Comparison of ENCODE assay signal across 8 cellular contexts in the genomic region with DNA sequence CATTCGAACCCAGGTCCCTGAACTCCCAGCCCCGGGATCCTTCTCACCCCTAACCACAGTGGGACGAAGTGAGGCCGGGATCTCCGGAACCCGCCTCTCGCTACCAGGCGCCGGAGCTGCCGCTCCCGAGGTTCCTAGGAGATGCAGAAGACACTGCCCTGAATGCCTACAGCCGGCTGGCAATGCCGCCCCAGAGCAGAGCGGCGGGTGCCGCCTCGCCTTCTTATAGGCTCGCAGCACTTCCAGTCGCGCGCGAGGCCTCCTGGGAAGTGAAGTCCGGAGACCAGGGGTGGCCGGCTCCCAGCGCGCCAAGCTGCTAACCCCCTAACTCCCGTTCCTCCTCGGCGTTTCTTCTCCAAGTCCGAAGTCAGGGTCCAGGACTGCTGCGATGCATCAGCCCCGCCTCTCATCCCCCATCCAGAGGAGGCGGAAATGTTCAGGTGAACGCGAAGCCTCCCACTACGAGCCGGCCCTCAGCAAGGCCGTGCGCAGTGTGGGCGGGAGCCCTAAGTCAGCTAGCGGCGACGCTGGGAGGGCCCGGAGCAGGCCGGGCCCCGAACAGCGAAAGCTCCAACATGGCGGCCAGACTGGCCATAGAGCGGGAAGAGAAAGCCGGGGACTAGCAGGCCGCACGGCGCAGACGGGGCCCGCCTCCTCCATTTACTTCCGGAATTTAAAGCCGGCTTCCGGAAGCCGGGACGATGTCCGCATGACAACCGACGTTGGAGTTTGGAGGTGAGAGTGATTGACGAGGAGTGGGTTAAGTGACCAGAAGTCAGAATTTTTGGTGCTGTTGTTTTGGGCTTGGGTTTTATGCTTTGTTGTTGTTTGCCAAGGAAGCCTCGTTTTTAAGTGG. TPM values are rescaled to one million over a fixed set of nuclear protein-coding genes. Genes with fewer than 3 reads are reported as not detected.
DNase-seq lines count a peak whose midpoint lies in the region; ATAC-seq and TF ChIP-seq lines count a peak whose summit lies in the region.

A gene with protein sequence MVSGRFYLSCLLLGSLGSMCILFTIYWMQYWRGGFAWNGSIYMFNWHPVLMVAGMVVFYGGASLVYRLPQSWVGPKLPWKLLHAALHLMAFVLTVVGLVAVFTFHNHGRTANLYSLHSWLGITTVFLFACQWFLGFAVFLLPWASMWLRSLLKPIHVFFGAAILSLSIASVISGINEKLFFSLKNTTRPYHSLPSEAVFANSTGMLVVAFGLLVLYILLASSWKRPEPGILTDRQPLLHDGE (minus strand): TSS at position 197 of the 856 bp plus-strand sequence. CDS start 5,169 bp downstream, outside the sequence.
Gene TMEM138 (plus strand): TSS at position 689 of the 856 bp plus-strand sequence. CDS start 2,017 bp downstream, outside the sequence.

- H3F3A ChIP-seq in DOHH2 (ENCODE audit: control insufficient read depth, insufficient read depth): peaks cover 34% of the 10 kb centered on the region
- 0 out of 2 replicates have a peak, but pooled peaks cover 6% of the 10 kb centered on the region for H3F3A ChIP-seq in GM23248 (ENCODE audit: insufficient read depth)

- H3K9ac ChIP-seq in GM23248: peak within 1 kb of the TSS; percentile 87

- H3K4me1 Mint-ChIP-seq in nephron: peaks cover 32% of the 10 kb centered on the region
- peaks cover 49% of the 10 kb centered on the region for H3K4me1 Mint-ChIP-seq in stimulated activated naive CD8-positive, alpha-beta T cell treated with anti-CD3 and anti-CD28 coated beads, Interleukin-15, Interleukin-2, amounts not matched to agents 100 ng/mL and 50 ng/mL, for 24 hours (ENCODE audit: low read depth)

- H3K4me1 ChIP-seq in DOHH2 (ENCODE audit: control insufficient read depth, low read length): peaks cover 46% of the 10 kb centered on the region
- peaks cover 13% of the 10 kb centered on the region for H3K4me1 ChIP-seq in GM23248 (ENCODE audit: insufficient read depth)
- H3K4me1 ChIP-seq in RWPE2 (ENCODE audit: insufficient read depth, poor library complexity, severe bottlenecking): peaks cover 4% of the 10 kb centered on the region

- peak within 1 kb of the TSS; percentile 93 to 97 (median 94) for H3K27ac Mint-ChIP-seq in nephron
- peak within 1 kb of the TSS; percentile 99 for H3K27ac Mint-ChIP-seq in stimulated activated naive CD8-positive, alpha-beta T cell treated with anti-CD3 and anti-CD28 coated beads, Interleukin-15, Interleukin-2, amounts not matched to agents 100 ng/mL and 50 ng/mL, for 24 hours

- DNase-seq in GM23248: peak; percentile 99
- peak; percentile 94 for DNase-seq in LHCN-M2 (ENCODE audit: low read depth)
- peak; percentile 93 for DNase-seq in RWPE2 (ENCODE audit: low spot score)
- peak; percentile 83 for DNase-seq in activated T-helper 9 cell treated with anti-CD3 and anti-CD28 coated beads, Interleukin-2, amount 50 U/mL, for 16 hours (ENCODE audit: low read depth)
- peak; percentile 93 for DNase-seq in fibroblast of pulmonary artery (ENCODE audit: low read depth)

- peaks cover 22% of the 10 kb centered on the region for H3K36me3 Mint-ChIP-seq in nephron (ENCODE audit: low read depth)
- peaks cover 38% of the 10 kb centered on the region for H3K36me3 Mint-ChIP-seq in stimulated activated naive CD8-positive, alpha-beta T cell treated with anti-CD3 and anti-CD28 coated beads, Interleukin-15, Interleukin-2, amounts not matched to agents 100 ng/mL and 50 ng/mL, for 24 hours (ENCODE audit: low read depth)

- 1% methylated on average over 56 to 61 of the region's 65 CpGs for WGBS in GM23248 (ENCODE audit: low coverage in 1 of 2, low lambda C conversion rate in 2 of 2, missing lambda C conversion rate in 2 of 2), 2 experiments

- H3K27me3 Mint-ChIP-seq in nephron (ENCODE audit: low read depth): no peaks in the 10 kb centered on the region
- H3K27me3 Mint-ChIP-seq in stimulated activated naive CD8-positive, alpha-beta T cell treated with anti-CD3 and anti-CD28 coated beads, Interleukin-15, Interleukin-2, amounts not matched to agents 100 ng/mL and 50 ng/mL, for 24 hours: no peaks in the 10 kb centered on the region

- peak within 1 kb of the TSS; percentile 84 for H2AFZ ChIP-seq in GM23248

- H3K4me3 ChIP-seq in DOHH2 (ENCODE audit: low read length) (peak within 1 kb of the TSS; percentile 99), GM23248 (peak within 1 kb of the TSS; percentile 78), RWPE2 (ENCODE audit: severe bottlenecking) (peak within 1 kb of the TSS; percentile 44), fibroblast of pulmonary artery (replicated peaks; ENCODE audit: low read depth, low read length) (peak within 1 kb of the TSS; percentile 82)

- H3K9me2 ChIP-seq in DOHH2 (replicated peaks; ENCODE audit: control insufficient read depth, low read length) (no peaks in the 10 kb centered on the region), GM23248 (ENCODE audit: insufficient read depth) (no peaks in the 10 kb centered on the region)

- no peaks in the 10 kb centered on the region for H3K9me3 Mint-ChIP-seq in nephron
- no peaks in the 10 kb centered on the region for H3K9me3 Mint-ChIP-seq in stimulated activated naive CD8-positive, alpha-beta T cell treated with anti-CD3 and anti-CD28 coated beads, Interleukin-15, Interleukin-2, amounts not matched to agents 100 ng/mL and 50 ng/mL, for 24 hours

- H3K9me3 ChIP-seq in DOHH2 (ENCODE audit: control insufficient read depth, insufficient read depth, low read length): no peaks in the 10 kb centered on the region
- no peaks in the 10 kb centered on the region for H3K9me3 ChIP-seq in GM23248 (ENCODE audit: low read depth)
- H3K9me3 ChIP-seq in RWPE2 (ENCODE audit: severe bottlenecking): no peaks in the 10 kb centered on the region

- TF ChIP-seq CTCF in DOHH2 (IDR thresholded peaks at IDR 0.05; ENCODE audit: low read depth, low read length, poor library complexity, severe bottlenecking) (no peak), RWPE2 (IDR thresholded peaks at IDR 0.05; ENCODE audit: poor library complexity, severe bottlenecking) (no peak), fibroblast of pulmonary artery (IDR thresholded peaks at IDR 0.05; ENCODE audit: low read length, missing control alignments) (no peak), nephron (IDR thresholded peaks at IDR 0.05; ENCODE audit: unreplicated experiment in 3 of 3) (no peak)

- H3K27ac ChIP-seq in DOHH2 (ENCODE audit: low read depth, low read length): peak within 1 kb of the TSS; percentile 98
- H3K27ac ChIP-seq in GM23248: peak within 1 kb of the TSS; percentile 86
- peak within 1 kb of the TSS; percentile 83 for H3K27ac ChIP-seq in RWPE2 (ENCODE audit: poor library complexity, severe bottlenecking)

- H3K4me3 Mint-ChIP-seq in nephron: peak within 1 kb of the TSS; percentile 97 to 100 (median 99)
- H3K4me3 Mint-ChIP-seq in stimulated activated naive CD8-positive, alpha-beta T cell treated with anti-CD3 and anti-CD28 coated beads, Interleukin-15, Interleukin-2, amounts not matched to agents 100 ng/mL and 50 ng/mL, for 24 hours: peak within 1 kb of the TSS; percentile 100

- in situ Hi-C loops in GM23248 (cut with MboI): no loop called here

- peaks cover 66% of the 10 kb centered on the region for H3K79me2 ChIP-seq in DOHH2 (ENCODE audit: control insufficient read depth, low read length)
- peaks cover 48% of the 10 kb centered on the region for H3K79me2 ChIP-seq in GM23248 (ENCODE audit: insufficient read depth)

- H3K4me2 ChIP-seq in DOHH2 (ENCODE audit: low read length) (peak within 1 kb of the TSS; percentile 98), GM23248 (ENCODE audit: unreplicated experiment) (peak within 1 kb of the TSS; percentile 69)

- H3K36me3 ChIP-seq in DOHH2 (ENCODE audit: control insufficient read depth, low read length): peaks cover 69% of the 10 kb centered on the region
- H3K36me3 ChIP-seq in GM23248 (ENCODE audit: low read depth): no peaks in the 10 kb centered on the region; the same call in 1 of the 2 replicates
- H3K36me3 ChIP-seq in RWPE2 (ENCODE audit: low read depth): peaks cover 33% of the 10 kb centered on the region

- peak; percentile 93 for ATAC-seq in RWPE2 (ENCODE audit: low read depth)

- H3K27me3 ChIP-seq in DOHH2 (ENCODE audit: control insufficient read depth, low read length) (no peaks in the 10 kb centered on the region), GM23248 (replicated peaks; ENCODE audit: insufficient read depth) (no peaks in the 10 kb centered on the region), RWPE2 (ENCODE audit: insufficient read depth, poor library complexity, severe bottlenecking) (no peaks in the 10 kb centered on the region)

- no peaks in the 10 kb centered on the region; the same call in 1 of the 2 replicates for H4K20me1 ChIP-seq in DOHH2 (ENCODE audit: control insufficient read depth, insufficient read depth, low read depth, low read length)
- H4K20me1 ChIP-seq in GM23248 (ENCODE audit: insufficient read depth): no peaks in the 10 kb centered on the region

RNA-seq across cellular contexts. Expression of the first gene that starts in this region (rescaled TPM):
- 38.4 and 49.0 TPM in 2 replicates for total RNA-seq in GM23248 (2014; rRNA removed; shearing (Covaris generic))
- 42.9 and 52.3 TPM in 2 replicates for polyA plus RNA-seq in GM23248 (2016; fragmentation: Nextera tagmentation; extraction: Ambion mirVana)
- 97.0 and 135 TPM in 2 replicates for total RNA-seq in LHCN-M2 (2014; rRNA removed)
- polyA plus RNA-seq in LHCN-M2 (2012): 107 TPM

RNA-seq across cellular contexts. Expression of gene TMEM138, which starts in this region (rescaled TPM):
- 19.0 and 21.5 TPM in 2 replicates for total RNA-seq in GM23248 (2014; rRNA removed; shearing (Covaris generic))
- polyA plus RNA-seq in GM23248 (2016; fragmentation: Nextera tagmentation; extraction: Ambion mirVana): 48.3 and 50.2 TPM in 2 replicates
- 66.3 and 70.2 TPM in 2 replicates for total RNA-seq in LHCN-M2 (2014; rRNA removed)
- 119 TPM for polyA plus RNA-seq in LHCN-M2 (2012)

Comparison
In these comparisons a context has a peak if more than half of its experiments do, and no peak if none do; other contexts are left out.
1. Peak in every context shown above with its lines: DNase-seq, ATAC-seq, H3K4me3 ChIP-seq and H3K27ac ChIP-seq.
2. H3K4me3 ChIP-seq: peak in every context shown above with its lines; median percentile 99 in DOHH2; 82 in fibroblast of pulmonary artery; 78 in GM23248; 44 in RWPE2.